ENCODE assay signal across 10 cellular contexts in genomic region chr10:81108516-81109199, GRCh38.
DNase-seq lines count a peak whose midpoint lies in the region; ATAC-seq, FAIRE-seq and TF ChIP-seq lines count a peak whose summit lies in the region.
"Had no signal": no experiment of that assay in that cellular context is flagged by ENCODE, and none has a peak within 500 bp of the region (broad histone marks: within the 10 kb centered on the region; RNA-seq: fewer than 3 reads in every experiment).

No MANE protein-coding gene starts in this region.

- H3K36me3 ChIP-seq in HepG2 (replicated peaks in 1 of 2; ENCODE audit: control insufficient read depth in 1 of 2, insufficient read depth in 2 of 2, low read length in 2 of 2): no peaks in the 10 kb centered on the region
- no peaks in the 10 kb centered on the region for H3K36me3 ChIP-seq in CD8-positive, alpha-beta T cell (ENCODE audit: insufficient read depth, low read length)

- H3K9me3 ChIP-seq in HepG2 (ENCODE audit: low read length): no peaks in the 10 kb centered on the region
- no peaks in the 10 kb centered on the region for H3K9me3 ChIP-seq in CD8-positive, alpha-beta T cell (ENCODE audit: low read length)

- POLR2A ChIA-PET in HepG2 (lab: Yijun Ruan, JAX): no interaction called here
- POLR2A ChIA-PET in CD8-positive, alpha-beta T cell (lab: Charles Lee): no interaction called here

- no peak overlapping the region for H3K27ac Mint-ChIP-seq in CD8-positive, alpha-beta T cell
- H3K27ac Mint-ChIP-seq: activated CD8-positive, alpha-beta T cell treated with anti-CD3 and anti-CD28 coated beads for 36 hours had no signal

- no peak overlapping the region for H2AFZ ChIP-seq in HepG2 (ENCODE audit: low read length)

- no TSS peak for BruUV-seq in HepG2 (replicated peaks; lab: Mats Ljungman, UMichigan)

- no peak for TF ChIP-seq RAD21 in HepG2 (CRISPR knock-in tag; IDR thresholded peaks at IDR 0.05)

- no peaks in the 10 kb centered on the region for H3K4me1 ChIP-seq in HepG2 (ENCODE audit: insufficient read depth, low read length)
- H3K4me1 ChIP-seq in CD8-positive, alpha-beta T cell (ENCODE audit: insufficient read depth, low read length): no peaks in the 10 kb centered on the region

- no peaks in the 10 kb centered on the region for H3K36me3 Mint-ChIP-seq in CD8-positive, alpha-beta T cell

- no peak for TF ChIP-seq CTCF in HepG2 (CRISPR knock-in tag; IDR thresholded peaks at IDR 0.05)
- TF ChIP-seq CTCF in CD8-positive, alpha-beta T cell (IDR thresholded peaks at IDR 0.05): no peak

- H3K4me2 ChIP-seq in HepG2 (ENCODE audit: low read depth, low read length): no peak overlapping the region

- CTCF ChIA-PET in HepG2 (lab: Yijun Ruan, JAX; ENCODE audit: low intra/inter-chr PET ratio, low total read pairs): no interaction called here
- CTCF ChIA-PET in CD8-positive, alpha-beta T cell (lab: Charles Lee): no interaction called here

- intact Hi-C loops in HepG2 (cut with micrococcal nuclease; ENCODE audit: unreplicated experiment): no loop called here
- intact Hi-C loops in CD8-positive, alpha-beta T cell (cut with DNase I, micrococcal nuclease): no loop called here

- no peak for TF ChIP-seq POLR2A in HepG2 (IDR thresholded peaks at IDR 0.05; ENCODE audit: insufficient read depth in 1 of 2, low read depth in 2 of 2, low read length in 2 of 2)

- no peaks in the 10 kb centered on the region for H3K27me3 Mint-ChIP-seq in CD8-positive, alpha-beta T cell (ENCODE audit: low read depth)
- H3K27me3 Mint-ChIP-seq: activated CD8-positive, alpha-beta T cell treated with anti-CD3 and anti-CD28 coated beads for 36 hours had no signal

- no peaks in the 10 kb centered on the region for H4K20me1 ChIP-seq in HepG2 (ENCODE audit: insufficient read depth, low read length)

- H3K27me3 ChIP-seq in HepG2 (ENCODE audit: control insufficient read depth in 1 of 2, insufficient read depth in 2 of 2, low read length in 2 of 2): no peaks in the 10 kb centered on the region
- no peaks in the 10 kb centered on the region for H3K27me3 ChIP-seq in CD8-positive, alpha-beta T cell (ENCODE audit: insufficient read depth, low read length)

- TF ChIP-seq EP300 in HepG2 (IDR thresholded peaks at IDR 0.05; ENCODE audit: low read depth in 2 of 2, low read length in 2 of 2): no peak
- no peak for TF ChIP-seq EP300 in HepG2 (CRISPR knock-in tag; IDR thresholded peaks at IDR 0.05; ENCODE audit: borderline replicate concordance)

- no peaks in the 10 kb centered on the region for H3K79me2 ChIP-seq in HepG2 (ENCODE audit: insufficient read depth, low read length)

- no peaks in the 10 kb centered on the region for H3K4me1 Mint-ChIP-seq in CD8-positive, alpha-beta T cell (ENCODE audit: low read depth)

- no peak overlapping the region for H3K9ac ChIP-seq in HepG2 (ENCODE audit: insufficient read depth, low read depth, low read length)

- in situ Hi-C loops in HepG2 (cut with HindIII; ENCODE audit: extremely low pct_ligation_motif_present, low pct_unique_long_range_greater_than_20kb): no loop called here

- peaks cover 4% of the 10 kb centered on the region for H3K9me3 Mint-ChIP-seq in CD8-positive, alpha-beta T cell

- 2% methylated on average over 3 of the region's 3 CpGs for WGBS in HepG2 (ENCODE audit: low lambda C conversion rate)

- DNase-seq in H4 (ENCODE audit: low spot score) (peak; percentile 63), HepG2 (ENCODE audit: low spot score) (no peak), DMS79 (lab: John Stamatoyannopoulos, UW) (no peak), NCI-H187 treated with DMSO at 0.1 percent for 48 hours (lab: John Stamatoyannopoulos, UW) (no peak), T-helper 9 cell (no peak)
- DNase-seq in CD8-positive, alpha-beta T cell: no peak
- DNase-seq: activated CD8-positive, alpha-beta T cell treated with anti-CD3 and anti-CD28 coated beads for 36 hours had no signal

- H3K4me3 Mint-ChIP-seq in CD8-positive, alpha-beta T cell: no peak overlapping the region
- H3K4me3 Mint-ChIP-seq: activated CD8-positive, alpha-beta T cell treated with anti-CD3 and anti-CD28 coated beads for 36 hours had no signal

- no peak overlapping the region for H3K27ac ChIP-seq in HepG2 (ENCODE audit: extremely low read length, insufficient read depth, low read length)
- H3K27ac ChIP-seq in CD8-positive, alpha-beta T cell (ENCODE audit: low read depth, low read length): no peak overlapping the region

- H3K4me3 ChIP-seq in HepG2 (replicated peaks in 1 of 3; ENCODE audit: insufficient read depth in 1 of 3, low read depth in 2 of 3, low read length in 3 of 3): no peak overlapping the region
- no peak overlapping the region for H3K4me3 ChIP-seq in CD8-positive, alpha-beta T cell (ENCODE audit: low read depth, low read length)
- H3K4me3 ChIP-seq: lung had no signal

- FAIRE-seq in HepG2 (lab: Jason Lieb, UNC): no peak

- peak; percentile 85 for ATAC-seq in GM18867 (IDR thresholded peaks at IDR 0.05; ENCODE audit: unreplicated experiment)
- peak; percentile 83 for ATAC-seq in HG03571 (IDR thresholded peaks at IDR 0.05; ENCODE audit: unreplicated experiment)
- no peak for ATAC-seq in HepG2
- no peak for ATAC-seq in CD8-positive, alpha-beta T cell
- ATAC-seq: activated CD8-positive, alpha-beta T cell treated with anti-CD3 and anti-CD28 coated beads for 36 hours had no signal

TF ChIP-seq in HepG2, 621 proteins besides CTCF, POLR2A, EP300 and RAD21:
- no peak for TF ChIP-seq IKZF1 (IDR thresholded peaks at IDR 0.05)
- no peak for TF ChIP-seq SMAD9 (CRISPR knock-in tag; IDR thresholded peaks at IDR 0.05)
- TF ChIP-seq MAFG (CRISPR knock-in tag; IDR thresholded peaks at IDR 0.05): no peak
- no peak for TF ChIP-seq GFI1 (CRISPR knock-in tag; IDR thresholded peaks at IDR 0.05; ENCODE audit: borderline replicate concordance)
- no peak for TF ChIP-seq ZNF570 (CRISPR knock-in tag; IDR thresholded peaks at IDR 0.05; ENCODE audit: borderline replicate concordance)
- peak; percentile 8; the same call in 1 of the 2 replicates for TF ChIP-seq CREB1 (IDR thresholded peaks at IDR 0.05)
- no peak for TF ChIP-seq CREB1 (CRISPR knock-in tag; IDR thresholded peaks at IDR 0.05)

Comparison
In these comparisons a context has a peak if more than half of its experiments do, and no peak if none do; other contexts are left out.
1. ATAC-seq: peak in GM18867 (single experiment) and HG03571 (single experiment); none in HepG2 (single experiment) and CD8-positive, alpha-beta T cell (single experiment).